ENCODE assay signal across 9 cellular contexts in the genomic region with DNA sequence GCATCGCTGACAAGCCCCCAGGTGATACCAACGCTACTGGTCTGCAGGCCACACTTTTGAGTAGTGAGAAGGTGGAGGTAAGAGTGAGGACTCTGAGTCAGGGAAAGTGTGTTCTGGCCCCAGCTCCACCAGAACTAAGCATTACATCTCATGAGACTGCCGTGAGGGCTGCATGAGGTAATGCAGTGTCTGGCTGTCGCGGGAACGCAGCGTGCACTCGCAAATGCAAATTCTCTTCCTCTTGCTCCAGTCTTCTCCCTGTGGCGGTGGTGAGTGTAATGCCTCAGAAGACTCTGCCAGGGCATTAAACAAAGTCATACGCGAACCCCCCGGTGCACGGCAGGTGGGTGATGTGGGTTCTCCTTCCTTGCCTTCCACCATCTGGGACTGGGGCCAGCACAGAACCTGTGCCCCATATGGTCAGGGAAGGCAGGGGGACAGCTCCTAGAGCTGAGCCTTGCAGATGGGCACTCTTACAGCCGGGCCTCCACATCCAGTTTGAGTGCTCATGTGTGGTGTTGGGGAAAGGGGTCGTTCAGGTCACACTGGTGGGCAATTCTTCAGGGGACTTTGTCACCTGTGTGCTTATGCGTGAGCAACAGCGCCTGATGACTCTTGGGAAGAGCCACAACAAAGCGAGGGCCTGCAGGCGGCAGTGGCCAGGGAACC.
DNase-seq lines count a peak whose midpoint lies in the region; ATAC-seq and TF ChIP-seq lines count a peak whose summit lies in the region.
"Had no signal": no experiment of that assay in that cellular context is flagged by ENCODE, and none has a peak within 500 bp of the region (broad histone marks: within the 10 kb centered on the region; RNA-seq: fewer than 3 reads in every experiment).

No MANE protein-coding gene starts in this region.

- WGBS in body of pancreas, 2 donors: 85 to 86% methylated on average over 9 to 19 of the region's 19 CpGs

- no peak for TF ChIP-seq CTCF in body of pancreas (IDR thresholded peaks at IDR 0.05)

- no peak overlapping the region for H3K27ac ChIP-seq in body of pancreas

- H3K9me3 ChIP-seq in body of pancreas: no peaks in the 10 kb centered on the region

- peak; percentile 29 for TF ChIP-seq POLR2A in GM10847 (IDR thresholded peaks at IDR 0.05; ENCODE audit: extremely low read depth, insufficient read length)
- no peak for TF ChIP-seq POLR2A in body of pancreas (IDR thresholded peaks at IDR 0.05)

- DNase-seq in kidney tubule cell (ENCODE audit: low spot score): peak; percentile 47
- no peak for DNase-seq in NOMO-1 treated with DMSO at 0.1 percent for 48 hours (lab: John Stamatoyannopoulos, UW; ENCODE audit: unreplicated experiment)
- no peak for DNase-seq in DMS114 treated with DMSO at 0.1 percent for 48 hours (lab: John Stamatoyannopoulos, UW; ENCODE audit: unreplicated experiment)
- no peak for DNase-seq in body of pancreas
- no peak for DNase-seq in superior temporal gyrus (ENCODE audit: extremely low spot score)
- DNase-seq: SIG-M5 had no signal

- H3K4me3 ChIP-seq in body of pancreas: no peak overlapping the region

- no peaks in the 10 kb centered on the region for H3K36me3 ChIP-seq in body of pancreas (replicated peaks in 1 of 2; ENCODE audit: insufficient read depth in 1 of 2, low read depth in 2 of 2)

- intact Hi-C loops in body of pancreas (cut with DNase I): no loop called here

- peak; percentile 64 for ATAC-seq in GM19455 (IDR thresholded peaks at IDR 0.05; ENCODE audit: unreplicated experiment)
- peak; percentile 69 for ATAC-seq in HG03442 (IDR thresholded peaks at IDR 0.05; ENCODE audit: unreplicated experiment)
- ATAC-seq in body of pancreas: no peak

- H3K27me3 ChIP-seq in body of pancreas: no peaks in the 10 kb centered on the region

- H3K4me1 ChIP-seq in body of pancreas: no peaks in the 10 kb centered on the region
